ENCODE assay signal across 8 cellular contexts in the genomic region with DNA sequence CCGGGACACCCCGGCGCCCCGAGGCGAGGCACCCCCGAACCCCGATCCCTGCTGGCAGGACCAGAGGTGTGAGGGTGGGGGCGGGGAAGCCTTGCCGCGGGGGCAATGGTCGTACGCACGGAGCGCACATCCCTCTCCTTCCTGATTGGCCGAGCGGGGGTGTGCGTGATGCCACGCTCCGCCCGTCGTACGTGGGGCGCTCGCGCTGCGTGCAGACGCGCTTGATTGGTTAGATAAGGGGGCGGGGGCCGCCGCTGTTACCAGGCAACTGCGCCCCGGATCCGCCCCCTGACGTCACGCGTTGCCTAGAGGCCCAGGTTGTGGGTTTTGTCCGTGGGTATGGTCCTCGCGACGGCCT. TPM values are rescaled to one million over a fixed set of nuclear protein-coding genes. Genes with fewer than 3 reads are reported as not detected.
DNase-seq lines count a peak whose midpoint lies in the region; ATAC-seq and TF ChIP-seq lines count a peak whose summit lies in the region.
"Not testable (repeated sequence)": the region's sequence is repeated elsewhere in the genome, so short reads cannot be mapped to it uniquely, and the experiment has no call there.

No MANE protein-coding gene starts in this region.

- BruUV-seq in HCT116 (replicated peaks; lab: Mats Ljungman, UMichigan) = not testable (repeated sequence)

- intact Hi-C loops in HCT116 (cut with micrococcal nuclease); gastrocnemius medialis (cut with DNase I; ENCODE audit: low total_unique reads): not testable (repeated sequence)

- not testable (repeated sequence) for H3K9me2 ChIP-seq in HCT116 (ENCODE audit: insufficient read depth)

- TF ChIP-seq RAD21 in HCT116 (IDR thresholded peaks at IDR 0.05; ENCODE audit: low read depth) = not testable (repeated sequence)

- in situ Hi-C loops in brain microvascular endothelial cell (cut with HindIII; ENCODE audit: low pct_ligation_motif_present, low sequenced_read_pairs); gastrocnemius medialis (cut with MboI; ENCODE audit: low sequenced_read_pairs in 4 of 4): not testable (repeated sequence)

- CTCF ChIA-PET in HCT116 (lab: Charles Lee) = not testable (repeated sequence)

- not testable (repeated sequence) for DNase-seq in HCT116 (ENCODE audit: low read depth, low spot score); substantia nigra (lab: John Stamatoyannopoulos, UW)
- peak; percentile 62 to 88 for DNase-seq in activated CD4-positive, alpha-beta T cell treated with anti-CD3 and anti-CD28 coated beads, Interleukin-2, amount 50 U/mL, for 24 hours (ENCODE audit: low read depth in 1 of 2, low spot score in 1 of 2)
- DNase-seq in brain microvascular endothelial cell (peak; percentile 93), gastrocnemius medialis (peak; percentile 91 to 97)

- not testable (repeated sequence) for H3K36me3 ChIP-seq in HCT116 (ENCODE audit: control insufficient read depth in 1 of 2, insufficient read depth in 2 of 2, low read length in 2 of 2); HUES48 (ENCODE audit: control insufficient read depth, insufficient read depth, low read length); brain microvascular endothelial cell (replicated peaks); gastrocnemius medialis

- H3K4me3 ChIP-seq in HCT116 (replicated peaks in 1 of 2; ENCODE audit: low read depth in 1 of 2, low read length in 2 of 2) (peak overlapping the region; percentile 16 to 40; a peak in 2 of 4 replicates), HUES48 (ENCODE audit: low read depth, low read length) (peak overlapping the region; percentile 52; the same call in 1 of the 2 replicates), brain microvascular endothelial cell (ENCODE audit: low read depth, low read length) (peak overlapping the region; percentile 35), iPS-18c (ENCODE audit: insufficient read depth, low read depth, low read length) (peak overlapping the region; percentile 34; the same call in 1 of the 2 replicates), gastrocnemius medialis (peak overlapping the region; percentile 59 to 66 (median 61))

- not testable (repeated sequence) for TF ChIP-seq POLR2A in HCT116 (IDR thresholded peaks at IDR 0.05; ENCODE audit: borderline replicate concordance, extremely low read depth, insufficient read depth, insufficient read length)
- peak in 1 of 2 donors; percentile 29 for TF ChIP-seq POLR2A in gastrocnemius medialis (IDR thresholded peaks at IDR 0.05)

- not testable (repeated sequence) for H4K20me1 ChIP-seq in HCT116 (ENCODE audit: insufficient read depth)

- POLR2A ChIA-PET in HCT116 (lab: Charles Lee) = not testable (repeated sequence)

- H3K27ac ChIP-seq in HCT116 (ENCODE audit: low read depth, low read length) (peak overlapping the region; percentile 86), HUES48 (ENCODE audit: low read depth, low read length) (peak overlapping the region; percentile 75), brain microvascular endothelial cell (peak overlapping the region; percentile 99), gastrocnemius medialis (peak overlapping the region; percentile 88 to 95 (median 90)), substantia nigra (ENCODE audit: low read depth, low read length, poor library complexity, severe bottlenecking) (peak overlapping the region; percentile 61)

- not testable (repeated sequence) for H3K27me3 ChIP-seq in HCT116 (ENCODE audit: insufficient read depth, low read length); HUES48 (ENCODE audit: control insufficient read depth, insufficient read depth, low read length); brain microvascular endothelial cell (replicated peaks); gastrocnemius medialis

- ATAC-seq in GM18502 (IDR thresholded peaks at IDR 0.05; ENCODE audit: poor library complexity, unreplicated experiment) (peak; percentile 98), HCT116 (peak; percentile 97), gastrocnemius medialis (peak; percentile 93 to 95)

- H3K9ac ChIP-seq in HCT116 (ENCODE audit: low read length) (peak overlapping the region; percentile 53), HUES48 (ENCODE audit: low read depth, low read length) (peak overlapping the region; percentile 72; the same call in 1 of the 2 replicates)

- RAD21 ChIA-PET in HCT116 (lab: Charles Lee; ENCODE audit: low non-redundant PET in 1 of 2, low total read pairs in 2 of 2, uncharacterized antibody in 2 of 2, unreplicated experiment in 2 of 2) = not testable (repeated sequence)

- not testable (repeated sequence) for H2AFZ ChIP-seq in HCT116 (ENCODE audit: low read depth, low read length, poor library complexity, severe bottlenecking)

- H3K9me3 ChIP-seq in HCT116 (ENCODE audit: control insufficient read depth in 1 of 2, insufficient read depth in 1 of 2, low read depth in 1 of 2, low read length in 2 of 2); HUES48 (ENCODE audit: control insufficient read depth, insufficient read depth, low read length); iPS-18c (ENCODE audit: control insufficient read depth, insufficient read depth, low read length); gastrocnemius medialis: not testable (repeated sequence)

- H3K4me2 ChIP-seq in HCT116 (ENCODE audit: low read length) = peak overlapping the region; percentile 42; the same call in 1 of the 2 replicates

- H3K4me1 ChIP-seq in HCT116 (ENCODE audit: control insufficient read depth in 1 of 2, insufficient read depth in 2 of 2, low read length in 2 of 2); HUES48 (ENCODE audit: control insufficient read depth, insufficient read depth, low read length); gastrocnemius medialis: not testable (repeated sequence)

- not testable (repeated sequence) for H3K79me2 ChIP-seq in HCT116 (ENCODE audit: insufficient read depth, low read length)

- TF ChIP-seq CTCF in HCT116 (IDR thresholded peaks at IDR 0.05 in 2 of 3, conservative IDR thresholded peaks at IDR 0.05 in 1 of 3; ENCODE audit: borderline replicate concordance in 1 of 3, insufficient read depth in 1 of 3, low read depth in 2 of 3, low read length in 2 of 3); brain microvascular endothelial cell (IDR thresholded peaks at IDR 0.05; ENCODE audit: low read depth, low read length, missing control alignments); gastrocnemius medialis (IDR thresholded peaks at IDR 0.05 in 4 of 5, conservative IDR thresholded peaks at IDR 0.05 in 1 of 5): not testable (repeated sequence)

TF ChIP-seq in HCT116, 20 proteins besides CTCF, POLR2A, EP300 and RAD21:
- TF ChIP-seq EGR1 (IDR thresholded peaks at IDR 0.05; ENCODE audit: low read depth) (peak; percentile 65), SP1 (IDR thresholded peaks at IDR 0.05; ENCODE audit: low read depth) (peak; percentile 27; the same call in 1 of the 2 replicates)

RNA-seq across cellular contexts. Expression of a gene that starts 0.5 kb away (rescaled TPM):
- total RNA-seq in HCT116 (2021; ENCODE audit: unreplicated experiment) (10.0 TPM), gastrocnemius medialis (10 to 100 TPM; 49.7 to 64.7 (median 60.1) TPM)
- 7.6 and 8.9 TPM in 2 replicates for polyA plus RNA-seq in HCT116 (2012)

RNA-seq across cellular contexts. Expression of a gene that starts 19.3 kb away (rescaled TPM):
- 38.8 TPM for total RNA-seq in HCT116 (2021; ENCODE audit: unreplicated experiment)
- 27.8 and 30.2 TPM in 2 replicates for polyA plus RNA-seq in HCT116 (2012)
- 100 to 1,000 TPM in 1 of 4 donors, 10 to 100 TPM in 3; 52.7 to 101 (median 61.0) TPM for total RNA-seq in gastrocnemius medialis
